ENCODE assay signal across 22 cellular contexts in the genomic region with DNA sequence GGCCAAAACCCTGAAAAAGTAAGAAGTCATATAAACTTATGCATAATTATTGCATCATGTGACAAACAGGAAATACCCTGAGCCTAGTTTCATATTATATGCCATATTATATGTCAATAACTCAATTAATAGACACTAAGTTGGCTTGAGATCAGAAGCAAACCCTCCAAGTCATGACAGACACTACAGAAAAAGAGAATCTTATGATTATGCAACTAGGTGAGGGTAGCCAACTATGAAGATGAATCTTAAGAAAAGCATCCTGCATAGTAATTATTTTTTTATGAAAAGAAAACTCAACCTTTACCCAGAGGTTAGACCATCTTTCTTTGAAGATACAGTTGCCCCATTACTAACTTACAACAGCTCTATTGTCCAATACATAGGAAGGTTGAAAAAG.
"Had no signal": no experiment of that assay in that cellular context is flagged by ENCODE, and none has a peak within 500 bp of the region (broad histone marks: within the 10 kb centered on the region; RNA-seq: fewer than 3 reads in every experiment).

No MANE protein-coding gene starts in this region.

- DNase-seq: hypothalamus; immature natural killer cell; islet precursor cell; left ventricle myocardium inferior; mesendoderm; mucosa of descending colon; naive thymus-derived CD4-positive, alpha-beta T cell; ovary; right lobe of liver; spleen; stimulated activated CD4-positive, alpha-beta T cell treated with anti-CD3 and anti-CD28 coated beads, Interleukin-4, amount 100 ng/mL, for 24 hours; stimulated activated naive CD4-positive, alpha-beta T cell; tibial artery; trophoblast cell; upper lobe of right lung had no signal

- H3K27ac ChIP-seq: left ventricle myocardium inferior, ovary, right atrium auricular region, right lobe of liver, skin epidermis, spleen, suprapubic skin, thoracic aorta, tibial artery, upper lobe of right lung had no signal

- H3K27me3 ChIP-seq: ovary, right atrium auricular region, right lobe of liver, spleen, suprapubic skin, tibial artery, upper lobe of right lung had no signal

- H3K9me3 ChIP-seq: mucosa of descending colon, ovary, right atrium auricular region, right lobe of liver, suprapubic skin, thoracic aorta, tibial artery, upper lobe of right lung had no signal

- H3K36me3 ChIP-seq: left ventricle myocardium inferior, ovary, right atrium auricular region, right lobe of liver, spleen, suprapubic skin, thoracic aorta, tibial artery, upper lobe of right lung had no signal

- H3K4me3 ChIP-seq: left ventricle myocardium inferior, lung, mucosa of descending colon, ovary, right atrium auricular region, right lobe of liver, skin epidermis, spleen, suprapubic skin, thoracic aorta, tibial artery, upper lobe of right lung had no signal

- ATAC-seq: mucosa of descending colon; naive thymus-derived CD4-positive, alpha-beta T cell; natural killer cell treated with Interleukin-12 subunit alpha and Interleukin-12 subunit beta and Interleukin-15 and Interleukin-18, amount 100 ng/mL, for 72 hours; right lobe of liver; stimulated activated effector memory CD8-positive, alpha-beta T cell treated with anti-CD3 and anti-CD28 coated beads, Interleukin-12 subunit alpha, Interleukin-12 subunit beta, amount 100 ng/mL, for 72 hours; upper lobe of right lung had no signal

- H3K4me1 ChIP-seq: left ventricle myocardium inferior, right atrium auricular region, right lobe of liver, spleen, suprapubic skin, tibial artery, upper lobe of right lung had no signal
